ENCODE assay signal across 16 cellular contexts in genomic region chr1:181036107-181036843, GRCh38. TPM values are rescaled to one million over a fixed set of nuclear protein-coding genes. Genes with fewer than 3 reads are reported as not detected.
DNase-seq lines count a peak whose midpoint lies in the region; ATAC-seq and TF ChIP-seq lines count a peak whose summit lies in the region.
"Had no signal": no experiment of that assay in that cellular context is flagged by ENCODE, and none has a peak within 500 bp of the region (broad histone marks: within the 10 kb centered on the region; RNA-seq: fewer than 3 reads in every experiment).

No MANE protein-coding gene starts in this region.

- H3K36me3 Mint-ChIP-seq in CD4-positive, CD25-positive, alpha-beta regulatory T cell: peaks cover 19% of the 10 kb centered on the region

- peak overlapping the region; percentile 84 for H3K4me2 ChIP-seq in BLaER1
- peak overlapping the region; percentile 20; the same call in 1 of the 2 replicates for H3K4me2 ChIP-seq in OCI-LY7 (ENCODE audit: low read length)

- CTCF ChIA-PET in OCI-LY7 (lab: Charles Lee; ENCODE audit: unreplicated experiment) (no interaction called here), RWPE1 (lab: Yijun Ruan, JAX) (interaction anchor here (0.6 kb wide), 1 partner anchor 13 kb away, joined by 3 read pairs; no protein-coding TSS in a partner anchor)

- H3K27ac ChIP-seq in BLaER1: 0 out of 2 replicates have a peak overlapping the region, but pooled peaks have one; percentile 23
- H3K27ac ChIP-seq in CD4-positive, CD25-positive, alpha-beta regulatory T cell (ENCODE audit: insufficient read depth, low read length, poor library complexity, severe bottlenecking): no peak overlapping the region
- no peak overlapping the region for H3K27ac ChIP-seq in OCI-LY7 (ENCODE audit: low read depth, low read length, poor library complexity, severe bottlenecking)
- no peak overlapping the region for H3K27ac ChIP-seq in RWPE1
- H3K27ac ChIP-seq: breast epithelium, C4-2B, VCaP had no signal

- no peaks in the 10 kb centered on the region for H3K9me3 Mint-ChIP-seq in CD4-positive, CD25-positive, alpha-beta regulatory T cell

- no peak overlapping the region for H2AFZ ChIP-seq in OCI-LY7 (ENCODE audit: low read length)

- peaks cover 55 to 76% (median 65%) of the 10 kb centered on the region in 4 donors for H3K4me1 Mint-ChIP-seq in CD4-positive, CD25-positive, alpha-beta regulatory T cell

- TF ChIP-seq CTCF in OCI-LY7 (conservative IDR thresholded peaks at IDR 0.05; ENCODE audit: low read length) (no peak), RWPE1 (conservative IDR thresholded peaks at IDR 0.05; ENCODE audit: low read depth) (no peak)

- H3K79me2 ChIP-seq in OCI-LY7 (ENCODE audit: insufficient read depth, low read depth, low read length): peaks cover 10% of the 10 kb centered on the region; the same call in 1 of the 2 replicates

- intact Hi-C loops in OCI-LY7 (cut with micrococcal nuclease; ENCODE audit: unreplicated experiment): loop anchor here (5.0 kb wide), 1 partner anchor 51 kb away; the partner anchor contains the start of gene IER5

- H3K36me3 ChIP-seq in BLaER1: peaks cover 18% of the 10 kb centered on the region
- H3K36me3 ChIP-seq in CD4-positive, CD25-positive, alpha-beta regulatory T cell (ENCODE audit: control insufficient read depth, insufficient read depth, low read length): peaks cover 7% of the 10 kb centered on the region
- no peaks in the 10 kb centered on the region for H3K36me3 ChIP-seq in OCI-LY7 (ENCODE audit: insufficient read depth, low read length)
- H3K36me3 ChIP-seq in endocrine pancreas (ENCODE audit: control insufficient read depth, insufficient read depth, low read length): no peaks in the 10 kb centered on the region
- H3K36me3 ChIP-seq: breast epithelium had no signal

- H3K9me2 ChIP-seq in OCI-LY7 (ENCODE audit: insufficient read depth, low read length): no peaks in the 10 kb centered on the region

- H3K4me3 ChIP-seq in BLaER1 (peak overlapping the region; percentile 27; the same call in 1 of the 2 replicates), OCI-LY7 (ENCODE audit: low read depth, low read length, poor library complexity, severe bottlenecking) (no peak overlapping the region), endocrine pancreas (ENCODE audit: control insufficient read depth, insufficient read depth, low read length) (peak overlapping the region; percentile 15)
- peak overlapping the region; percentile 100 for H3K4me3 ChIP-seq in CD4-positive, CD25-positive, alpha-beta regulatory T cell (ENCODE audit: low read depth, low read length)
- H3K4me3 ChIP-seq: breast epithelium had no signal

- H3K9ac ChIP-seq in BLaER1 (0 out of 2 replicates have a peak overlapping the region, but pooled peaks have one; percentile 1), endocrine pancreas (ENCODE audit: control insufficient read depth, insufficient read depth, low read length) (no peak overlapping the region)

- H3K27me3 ChIP-seq in BLaER1: no peaks in the 10 kb centered on the region
- no peaks in the 10 kb centered on the region for H3K27me3 ChIP-seq in CD4-positive, CD25-positive, alpha-beta regulatory T cell (ENCODE audit: control insufficient read depth, insufficient read depth, low read length)
- no peaks in the 10 kb centered on the region for H3K27me3 ChIP-seq in endocrine pancreas (ENCODE audit: control insufficient read depth, insufficient read depth, low read length)
- H3K27me3 ChIP-seq: breast epithelium had no signal

- BruUV-seq in OCI-LY7 (replicated peaks; lab: Mats Ljungman, UMichigan): no TSS peak

- no peak for ATAC-seq in CD4-positive, CD25-positive, alpha-beta regulatory T cell (ENCODE audit: low read depth in 2 of 2)
- ATAC-seq in GM19397 (IDR thresholded peaks at IDR 0.05; ENCODE audit: unreplicated experiment): no peak
- ATAC-seq: right cardiac atrium, Right ventricle myocardium inferior had no signal

- H3K9me3 ChIP-seq in BLaER1 (no peaks in the 10 kb centered on the region), OCI-LY7 (ENCODE audit: low read length) (no peaks in the 10 kb centered on the region), endocrine pancreas (ENCODE audit: control insufficient read depth, low read length) (no peaks in the 10 kb centered on the region)
- H3K9me3 ChIP-seq in CD4-positive, CD25-positive, alpha-beta regulatory T cell (ENCODE audit: control insufficient read depth in 2 of 2, low read length in 2 of 2): no peaks in the 10 kb centered on the region
- H3K9me3 ChIP-seq: breast epithelium had no signal

- H4K20me1 ChIP-seq in BLaER1: no peaks in the 10 kb centered on the region
- H4K20me1 ChIP-seq in OCI-LY7 (ENCODE audit: insufficient read depth, low read length): no peaks in the 10 kb centered on the region

- no peaks in the 10 kb centered on the region for H3K27me3 Mint-ChIP-seq in CD4-positive, CD25-positive, alpha-beta regulatory T cell

- H3K4me3 Mint-ChIP-seq in CD4-positive, CD25-positive, alpha-beta regulatory T cell: peak overlapping the region; percentile 60 to 97 (median 84)

- H3K27ac Mint-ChIP-seq in CD4-positive, CD25-positive, alpha-beta regulatory T cell: peak overlapping the region in 2 of 3 donors; percentile 75 to 98

- DNase-seq in CD4-positive, CD25-positive, alpha-beta regulatory T cell: no peak
- DNase-seq in OCI-LY7 (ENCODE audit: low spot score) (no peak), RWPE1 (ENCODE audit: low spot score) (no peak)
- no peak for DNase-seq in activated CD4-positive, CD25-positive, alpha-beta regulatory T cell (lab: John Stamatoyannopoulos, UW)
- DNase-seq: NCI-H1694 treated with DMSO at 0.1 percent for 48 hours; NCI-H748 treated with DMSO at 0.1 percent for 48 hours; right cardiac atrium; stimulated activated CD4-positive, alpha-beta T cell treated with anti-CD3 and anti-CD28 coated beads, Interleukin-4, amount 100 ng/mL, for 24 hours had no signal

- POLR2A ChIA-PET in OCI-LY7 (lab: Charles Lee) (interaction anchor here (0.5 to 1.5 kb wide), 2 partner anchors 108 to 152 kb away, joined by 3 to 4 read pairs; no protein-coding TSS in a partner anchor), RWPE1 (lab: Yijun Ruan, JAX; ENCODE audit: low non-redundant PET) (no interaction called here)

- H3K4me1 ChIP-seq in BLaER1 (peaks cover 40% of the 10 kb centered on the region), OCI-LY7 (ENCODE audit: insufficient read depth, low read length, poor library complexity, severe bottlenecking) (peaks cover 19% of the 10 kb centered on the region), endocrine pancreas (ENCODE audit: control insufficient read depth, insufficient read depth, low read length) (peaks cover 12% of the 10 kb centered on the region)
- H3K4me1 ChIP-seq in CD4-positive, CD25-positive, alpha-beta regulatory T cell (ENCODE audit: control insufficient read depth, insufficient read depth, low read length, poor library complexity, severe bottlenecking): peaks cover 60% of the 10 kb centered on the region

RNA-seq across cellular contexts. Expression of gene MR1, which starts 2.5 kb away (rescaled TPM):
- 30.5 TPM for total RNA-seq in CD4-positive, CD25-positive, alpha-beta regulatory T cell
- polyA plus RNA-seq in CD4-positive, CD25-positive, alpha-beta regulatory T cell: 10 to 100 TPM; 41.3 to 48.7 (median 45.2) TPM
- 5.9 and 7.9 TPM in 2 replicates for total RNA-seq in OCI-LY7 (2014; rRNA removed; shearing (Covaris generic))
- 15.8 and 18.3 TPM in 2 replicates for total RNA-seq in OCI-LY7 (2022)
- polyA plus RNA-seq: neural cell had no signal

RNA-seq across cellular contexts. Expression of gene STX6, which starts 13.6 kb away (rescaled TPM):
- 15.5 TPM for total RNA-seq in CD4-positive, CD25-positive, alpha-beta regulatory T cell
- polyA plus RNA-seq in CD4-positive, CD25-positive, alpha-beta regulatory T cell: 10 to 100 TPM; 10.6 to 11.5 (median 11.3) TPM
- total RNA-seq in OCI-LY7 (2014; rRNA removed; shearing (Covaris generic)): 7.7 and 12.0 TPM in 2 replicates
- 12.9 and 13.4 TPM in 2 replicates for total RNA-seq in OCI-LY7 (2022)

RNA-seq across cellular contexts. Expression of gene IER5, which starts 52.2 kb away (rescaled TPM):
- total RNA-seq in CD4-positive, CD25-positive, alpha-beta regulatory T cell: 81.8 TPM
- polyA plus RNA-seq in CD4-positive, CD25-positive, alpha-beta regulatory T cell: 10 to 100 TPM in 1 of 4 donors, 1 to 10 TPM in 3; 6.5 to 14.2 (median 7.7) TPM
- total RNA-seq in OCI-LY7 (2014; rRNA removed; shearing (Covaris generic)): 14.3 and 18.3 TPM in 2 replicates
- 7.2 and 8.2 TPM in 2 replicates for total RNA-seq in OCI-LY7 (2022)
